9 cellular contexts compared by ENCODE assay signal in genomic region chr1:119737040-119737682, GRCh38. TPM values are rescaled to one million over a fixed set of nuclear protein-coding genes. Genes with fewer than 3 reads are reported as not detected.
A peak's percentile ranks its signal among the peaks of the same experiment; 100 is the strongest.
DNase-seq lines count a peak whose midpoint lies in the region; ATAC-seq, FAIRE-seq and TF ChIP-seq lines count a peak whose summit lies in the region.
"Had no signal": no experiment of that assay in that cellular context is flagged by ENCODE, and none has a peak within 500 bp of the region (broad histone marks: within the 10 kb centered on the region; RNA-seq: fewer than 3 reads in every experiment).

No MANE protein-coding gene starts in this region.

- POLR2A ChIA-PET in K562 (lab: Yijun Ruan, JAX): interaction anchor here (0.6 to 2.1 kb wide), 8 partner anchors 9 to 230 kb away, joined by 3 to 11 read pairs (median 4); partner anchors contain the start of gene PHGDH

- FAIRE-seq in K562 (lab: Jason Lieb, UNC): peak; percentile 97

- peaks cover 9% of the 10 kb centered on the region for H3K9me1 ChIP-seq in K562 (ENCODE audit: control insufficient read depth, insufficient read depth, low read length)

- H4K20me1 ChIP-seq in K562 (replicated peaks; ENCODE audit: control insufficient read depth, insufficient read depth, low read length): peaks cover 47% of the 10 kb centered on the region

- CTCF ChIA-PET in K562 (lab: Yijun Ruan, JAX; ENCODE audit: low intra/inter-chr PET ratio): no interaction called here

- in situ Hi-C loops in K562 (cut with MboI): no loop called here

- TF ChIP-seq POLR2A in K562 (conservative IDR thresholded peaks at IDR 0.05) (no peak), stomach (IDR thresholded peaks at IDR 0.05) (no peak)

- H3K4me1 ChIP-seq in K562 (replicated peaks in 1 of 2; ENCODE audit: control insufficient read depth in 2 of 2, insufficient read depth in 2 of 2, low read length in 2 of 2) (peaks cover 11 to 14% of the 10 kb centered on the region in 2 experiments), stomach (peaks cover 17 to 39% (median 31%) of the 10 kb centered on the region in 4 donors)

- H3K27me3 ChIP-seq in K562 (ENCODE audit: control insufficient read depth in 2 of 2, insufficient read depth in 2 of 2, low read length in 2 of 2) (no peaks in the 10 kb centered on the region; a peak in 1 of 5 replicates), layer of hippocampus (ENCODE audit: control insufficient read depth, insufficient read depth, low read length) (no peaks in the 10 kb centered on the region), stomach (no peaks in the 10 kb centered on the region)

- WGBS in K562 (ENCODE audit: insufficient coverage, low coverage, missing lambda C conversion rate): 5% methylated on average over 16 of the region's 16 CpGs
- 29 to 45% (median 39%) methylated on average over 13 to 16 of the region's 16 CpGs for WGBS in stomach, 5 donors

- ATAC-seq in K562: peak; percentile 91
- ATAC-seq: stimulated activated naive CD8-positive, alpha-beta T cell treated with anti-CD3 and anti-CD28 coated beads, Interleukin-15, Interleukin-2, amounts not matched to agents 100 U/mL and 50 U/mL, for 24 hours had no signal

- H3K9ac ChIP-seq in K562 (ENCODE audit: insufficient read depth in 1 of 2, low read depth in 2 of 2, low read length in 2 of 2): peak overlapping the region in 1 of 2 experiments; percentile 11; a peak in 2 of 4 replicates

- TF ChIP-seq RAD21 in K562 (CRISPR knock-in tag; conservative IDR thresholded peaks at IDR 0.05 in 1 of 2, IDR thresholded peaks at IDR 0.05 in 1 of 2): no peak

- peaks cover 11% of the 10 kb centered on the region; the same call in 1 of the 3 replicates for H3K36me3 ChIP-seq in K562 (ENCODE audit: control insufficient read depth, insufficient read depth, low read length)
- H3K36me3 ChIP-seq in stomach: peaks cover 0 to 64% (median 35%) of the 10 kb centered on the region in 4 donors

- TF ChIP-seq EP300 in K562 (IDR thresholded peaks at IDR 0.05; ENCODE audit: low read length): peak; percentile 89
- TF ChIP-seq EP300 in stomach (IDR thresholded peaks at IDR 0.05): no peak

- intact Hi-C loops in K562 (cut with micrococcal nuclease) (loop anchor here (2.0 kb wide), 1 partner anchor 24 kb away; no protein-coding TSS in a partner anchor), stomach (cut with DNase I; ENCODE audit: low total_unique reads) (no loop called here)

- no peak overlapping the region; the same call in 1 of the 2 replicates for H3K4me2 ChIP-seq in K562 (ENCODE audit: insufficient read depth, low read length)

- DNase-seq in OCI-M2 (lab: John Stamatoyannopoulos, UW; ENCODE audit: unreplicated experiment): peak; percentile 79
- peak; percentile 84 to 93 (median 88) for DNase-seq in K562 (ENCODE audit: extremely low read depth in 1 of 4, low spot score in 3 of 4)
- DNase-seq in stomach: peak; percentile 84
- DNase-seq in SIG-M5 (lab: John Stamatoyannopoulos, UW): no peak
- no peak for DNase-seq in stimulated activated CD8-positive, alpha-beta memory T cell treated with anti-CD3 and anti-CD28 coated beads, Interleukin-4, amount 100 ng/mL, for 48 hours
- no peak for DNase-seq in dermis blood vessel endothelial cell
- DNase-seq: activated naive CD4-positive, alpha-beta T cell treated with anti-CD3 and anti-CD28 coated beads, Interleukin-2, amount 50 U/mL, for 16 hours; stimulated activated naive CD8-positive, alpha-beta T cell treated with anti-CD3 and anti-CD28 coated beads, Interleukin-15, Interleukin-2, amounts not matched to agents 100 U/mL and 50 U/mL, for 24 hours had no signal

- H3K27ac ChIP-seq in K562 (ENCODE audit: extremely low read depth, low read depth, low read length): no peak overlapping the region
- peak overlapping the region; percentile 93 for H3K27ac ChIP-seq in layer of hippocampus (ENCODE audit: low read depth, low read length)
- peak overlapping the region; percentile 40 to 76 (median 61) for H3K27ac ChIP-seq in stomach

- H2AFZ ChIP-seq in K562 (ENCODE audit: low read depth, low read length): no peak overlapping the region

- H3K9me3 ChIP-seq in K562 (replicated peaks; ENCODE audit: control insufficient read depth, insufficient read depth, low read depth, low read length): 0 out of 2 replicates have a peak, but pooled peaks cover 6% of the 10 kb centered on the region
- H3K9me3 ChIP-seq in stomach: no peaks in the 10 kb centered on the region

- H3K79me2 ChIP-seq in K562 (ENCODE audit: control insufficient read depth, insufficient read depth, low read length): no peaks in the 10 kb centered on the region

- no TSS peak for BruUV-seq in K562 (replicated peaks; lab: Mats Ljungman, UMichigan)

- H3K4me3 ChIP-seq in K562: no peak overlapping the region
- H3K4me3 ChIP-seq in stomach: no peak overlapping the region

- TF ChIP-seq CTCF in K562 (IDR thresholded peaks at IDR 0.05 in 2 of 3, conservative IDR thresholded peaks at IDR 0.05 in 1 of 3; ENCODE audit: insufficient read depth in 2 of 3, low read depth in 1 of 3, low read length in 3 of 3) (peak in 1 of 3 experiments; percentile 8; a peak in 1 of 6 replicates), stomach (IDR thresholded peaks at IDR 0.05) (no peak)

TF ChIP-seq in K562, 482 proteins besides CTCF, POLR2A, EP300 and RAD21 (continues in another document):
- TF ChIP-seq HBP1 (CRISPR knock-in tag; IDR thresholded peaks at IDR 0.05): peak; percentile 36; the same call in 1 of the 2 replicates
- peak; percentile 32; the same call in 1 of the 2 replicates for TF ChIP-seq RAD51 (IDR thresholded peaks at IDR 0.05; ENCODE audit: borderline replicate concordance, low read depth)
- TF ChIP-seq SRSF7 (optimal IDR thresholded peaks at IDR 0.05; ENCODE audit: low read depth, low read length): no peak
- TF ChIP-seq ZBTB17 (CRISPR knock-in tag; IDR thresholded peaks at IDR 0.05): peak; percentile 70; the same call in 1 of the 2 replicates
- TF ChIP-seq ZNF589 (CRISPR knock-in tag; IDR thresholded peaks at IDR 0.05; ENCODE audit: low read depth): peak; percentile 75; the same call in 1 of the 2 replicates
- peak; percentile 93 for TF ChIP-seq FOXM1 (IDR thresholded peaks at IDR 0.05; ENCODE audit: low read depth)
- no peak for TF ChIP-seq FOXM1 (CRISPR knock-in tag; IDR thresholded peaks at IDR 0.05; ENCODE audit: low read depth)
- TF ChIP-seq ZNF445 (CRISPR knock-in tag; IDR thresholded peaks at IDR 0.05; ENCODE audit: low read depth): no peak
- TF ChIP-seq KDM2B (CRISPR knock-in tag; IDR thresholded peaks at IDR 0.05): no peak

RNA-seq across cellular contexts. Expression of gene PHGDH, which starts 25.4 kb away (rescaled TPM):
- 36.0 and 39.7 TPM in 2 replicates for total RNA-seq in K562 (2011; cell fraction: chromatin; rRNA removed; ENCODE audit: low replicate concordance)
- 29.1 and 29.2 TPM in 2 replicates for total RNA-seq in K562 (2011; cell fraction: nucleolus; rRNA removed)
- 31.7 TPM in 2 replicates for total RNA-seq in K562 (2011; cell fraction: nucleoplasm; rRNA removed)
- 59.3 and 65.5 TPM in 2 replicates for total RNA-seq in K562 (2014; rRNA removed)
- total RNA-seq in K562 (2014; rRNA removed; fragmentation: Illumina TruSeq; extraction: Trizol): 36.2 and 36.8 TPM in 2 replicates
- total RNA-seq in K562 (2015; rRNA removed; fragmentation: Illumina TruSeq; extraction: Trizol): 12.1 and 12.9 TPM in 2 replicates
- 61.6 and 78.8 TPM in 2 replicates for total RNA-seq in K562 (2021)
- 6.7 and 25.1 TPM in 2 replicates for polyA plus RNA-seq in K562 (2011; rRNA removed)
- 7.6 and 14.9 TPM in 2 replicates for polyA plus RNA-seq in K562 (2011; cell fraction: cytosol; rRNA removed)
- polyA plus RNA-seq in K562 (2011; cell fraction: nucleus; rRNA removed): 12.3 and 25.6 TPM in 2 replicates
- 40.8 and 809 TPM in 2 replicates for polyA plus RNA-seq in K562 (2012)
- 57.9 and 63.6 TPM in 2 replicates for polyA plus RNA-seq in K562 (2014; fragmentation: Illumina TruSeq; extraction: Trizol)
- 10 to 100 TPM in 1 of 2 experiments, 1 to 10 TPM in 1; 8.6 to 14.7 TPM for polyA plus RNA-seq in K562 (2014; fragmentation: Nextera tagmentation; extraction: Ambion mirVana)
- 71.5 and 84.2 TPM in 2 replicates for polyA plus RNA-seq in K562 (2014; rRNA removed)
- 11.2 and 33.6 TPM in 2 replicates for polyA minus RNA-seq in K562 (2011; rRNA and poly(A)+ RNA removed)
- 5.7 and 28.2 TPM in 2 replicates for polyA minus RNA-seq in K562 (2011; cell fraction: cytosol; rRNA and poly(A)+ RNA removed)
- 7.8 and 23.7 TPM in 2 replicates for polyA minus RNA-seq in K562 (2011; cell fraction: nucleus; rRNA and poly(A)+ RNA removed)
- total RNA-seq in stomach: 10 to 100 TPM in 4 of 5 donors, 1 to 10 TPM in 1; 2.3 to 33.0 (median 21.3) TPM
- polyA plus RNA-seq in stomach: 10 to 100 TPM; 27.8 to 45.8 (median 29.5) TPM
- 1.4 and 6.8 TPM in 2 replicates for total RNA-seq in dermis blood vessel endothelial cell

RNA-seq across cellular contexts. Expression of gene HMGCS2, which starts 31.5 kb away (rescaled TPM):
- not detected in 2 replicates for total RNA-seq in K562 (2011; cell fraction: chromatin; rRNA removed; ENCODE audit: low replicate concordance)
- not detected in 2 replicates for total RNA-seq in K562 (2011; cell fraction: nucleolus; rRNA removed)
- total RNA-seq in K562 (2011; cell fraction: nucleoplasm; rRNA removed): not detected in 2 replicates
- total RNA-seq in K562 (2014; rRNA removed) (not detected in 2 replicates), K562 (2014; rRNA removed; fragmentation: Illumina TruSeq; extraction: Trizol) (not detected in 2 replicates), K562 (2015; rRNA removed; fragmentation: Illumina TruSeq; extraction: Trizol) (not detected in 2 replicates), K562 (2021) (0.13 and 0.18 TPM in 2 replicates), stomach (100 to 1,000 TPM in 2 of 5 donors, 10 to 100 TPM in 3; 10.3 to 203 (median 74.1) TPM), dermis blood vessel endothelial cell (not detected in 2 replicates)
- polyA plus RNA-seq in K562 (2011; rRNA removed) (not detected in 2 replicates), K562 (2014; fragmentation: Illumina TruSeq; extraction: Trizol) (not detected in 2 replicates), K562 (2014; fragmentation: Nextera tagmentation; extraction: Ambion mirVana) (not detected), K562 (2014; rRNA removed) (not detected in 2 replicates), stomach (10 to 100 TPM in 2 of 3 donors, 1 to 10 TPM in 1; 2.5 to 83.4 (median 26.2) TPM)
- polyA plus RNA-seq in K562 (2011; cell fraction: cytosol; rRNA removed): not detected in 2 replicates
- polyA plus RNA-seq in K562 (2011; cell fraction: nucleus; rRNA removed): not detected in 2 replicates
- polyA plus RNA-seq in K562 (2012): not detected in 2 replicates
- polyA minus RNA-seq in K562 (2011; rRNA and poly(A)+ RNA removed): not detected in 2 replicates
- polyA minus RNA-seq in K562 (2011; cell fraction: cytosol; rRNA and poly(A)+ RNA removed): not detected in 2 replicates
- polyA minus RNA-seq in K562 (2011; cell fraction: nucleus; rRNA and poly(A)+ RNA removed): not detected in 2 replicates

Comparison
In these comparisons a context has a peak if more than half of its experiments do, and no peak if none do; other contexts are left out.
1. DNase-seq: peak in OCI-M2 (single experiment), K562 (4 of 4) and stomach (single experiment); none in SIG-M5 (single experiment), stimulated activated CD8-positive, alpha-beta memory T cell treated with anti-CD3 and anti-CD28 coated beads, Interleukin-4, amount 100 ng/mL, for 48 hours (single experiment) and dermis blood vessel endothelial cell (single experiment).
2. RNA of gene HMGCS2, which starts 31.5 kb away (total RNA-seq): 10.3 to 203 TPM in stomach; 0.13 to 0.18 TPM in K562 and not detected in dermis blood vessel endothelial cell; every median in the first group is over 4 times any median in the second.